14 cellular contexts compared by ENCODE assay signal in the genomic region with DNA sequence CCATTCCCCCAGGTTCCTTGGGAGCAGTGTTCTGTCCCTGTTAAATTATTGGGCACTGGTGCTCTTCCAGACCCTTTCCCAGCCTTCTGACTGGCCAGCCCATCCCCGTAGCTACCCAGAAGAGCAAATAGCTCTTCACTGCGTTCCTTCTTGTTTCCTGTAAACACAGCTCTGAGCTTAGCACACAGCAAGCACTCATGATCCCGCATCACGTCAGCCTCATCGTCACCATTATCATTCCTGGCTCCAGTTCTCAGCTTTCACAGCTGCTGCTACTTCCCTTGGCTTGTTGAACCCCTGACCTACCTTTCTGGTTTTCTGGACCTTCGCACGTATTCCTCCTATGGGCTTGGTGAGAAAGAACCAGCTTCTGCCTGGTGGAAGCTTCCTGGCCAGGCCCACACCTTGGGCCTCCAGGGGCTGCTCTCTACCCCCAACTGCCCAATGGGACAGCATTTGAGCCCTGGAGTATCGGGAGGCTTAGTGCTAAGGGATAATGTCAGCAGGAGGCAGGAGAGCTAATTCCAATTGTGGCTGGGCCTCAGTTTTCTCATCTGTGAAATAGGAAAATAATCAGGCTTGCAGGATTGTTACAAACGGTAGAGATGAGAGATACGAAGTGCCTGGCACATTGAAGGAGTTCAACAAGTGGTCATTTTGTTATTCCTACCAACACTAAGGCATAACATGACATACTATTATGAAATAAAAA.
"Had no signal": no experiment of that assay in that cellular context is flagged by ENCODE, and none has a peak within 500 bp of the region (broad histone marks: within the 10 kb centered on the region; RNA-seq: fewer than 3 reads in every experiment).

No MANE protein-coding gene starts in this region.

- H3K36me3 Mint-ChIP-seq: activated naive CD4-positive, alpha-beta T cell treated with anti-CD3 and anti-CD28 coated beads, Interleukin-2, amount 10 ng/mL, durations not matched to agents 7 days and 5 days had no signal

- H3K4me1 Mint-ChIP-seq: activated CD4-positive, alpha-beta T cell treated with anti-CD3 and anti-CD28 coated beads, Interleukin-2, amount 10 ng/mL, durations not matched to agents 24 days and 14 days; activated naive CD4-positive, alpha-beta T cell treated with anti-CD3 and anti-CD28 coated beads, Interleukin-2, amount 10 ng/mL, durations not matched to agents 7 days and 5 days had no signal

- H3K9me3 Mint-ChIP-seq: activated B cell treated with CpG ODN at 0.5 μM for 24 hours; activated CD4-positive, alpha-beta T cell treated with anti-CD3 and anti-CD28 coated beads, Interleukin-2, amount 10 ng/mL, durations not matched to agents 24 days and 14 days; activated naive CD4-positive, alpha-beta T cell treated with anti-CD3 and anti-CD28 coated beads, Interleukin-2, amount 10 ng/mL, durations not matched to agents 7 days and 5 days had no signal

- H3K4me3 Mint-ChIP-seq: activated B cell treated with CpG ODN at 0.5 μM for 24 hours; activated CD4-positive, alpha-beta T cell treated with anti-CD3 and anti-CD28 coated beads, Interleukin-2, amount 10 ng/mL, durations not matched to agents 24 days and 14 days; activated naive CD4-positive, alpha-beta T cell treated with anti-CD3 and anti-CD28 coated beads, Interleukin-2, amount 10 ng/mL, durations not matched to agents 7 days and 5 days had no signal

- H3K27ac Mint-ChIP-seq: activated B cell treated with CpG ODN at 0.5 μM for 24 hours; activated CD4-positive, alpha-beta T cell treated with anti-CD3 and anti-CD28 coated beads, Interleukin-2, amount 10 ng/mL, durations not matched to agents 24 days and 14 days; activated naive CD4-positive, alpha-beta T cell treated with anti-CD3 and anti-CD28 coated beads, Interleukin-2, amount 10 ng/mL, durations not matched to agents 7 days and 5 days had no signal

- H3K4me3 ChIP-seq: adrenal gland, lower lobe of right lung, skin epidermis, thyroid gland, vagina had no signal

- H3K27me3 Mint-ChIP-seq: activated B cell treated with CpG ODN at 0.5 μM for 24 hours had no signal

- DNase-seq: activated B cell treated with CpG ODN at 0.5 μM for 24 hours; activated CD4-positive, alpha-beta T cell treated with anti-CD3 and anti-CD28 coated beads, Interleukin-2, amount 10 ng/mL, durations not matched to agents 24 days and 14 days; activated naive CD4-positive, alpha-beta T cell treated with anti-CD3 and anti-CD28 coated beads, Interleukin-2, amount 10 ng/mL, durations not matched to agents 7 days and 5 days; adrenal gland; caudate nucleus; cortex of kidney; erythroblast; left cardiac atrium; lower lobe of right lung; midbrain; retina; thyroid gland had no signal
